ENCODE assay signal across 1 cellular context in genomic region chr11:126968915-126969314, GRCh38.
TF ChIP-seq lines count a peak whose summit lies in the region.

No MANE protein-coding gene starts in this region.

TF ChIP-seq in GM12878, 131 proteins besides CTCF, POLR2A, EP300 and RAD21 (continued from another document):
- TF ChIP-seq SUZ12 (IDR thresholded peaks at IDR 0.05; ENCODE audit: unreplicated experiment) (no peak), ATF2 (IDR thresholded peaks at IDR 0.05; ENCODE audit: low read length) (no peak)
